Comparison of ENCODE assay signal across 17 cellular contexts in the genomic region with DNA sequence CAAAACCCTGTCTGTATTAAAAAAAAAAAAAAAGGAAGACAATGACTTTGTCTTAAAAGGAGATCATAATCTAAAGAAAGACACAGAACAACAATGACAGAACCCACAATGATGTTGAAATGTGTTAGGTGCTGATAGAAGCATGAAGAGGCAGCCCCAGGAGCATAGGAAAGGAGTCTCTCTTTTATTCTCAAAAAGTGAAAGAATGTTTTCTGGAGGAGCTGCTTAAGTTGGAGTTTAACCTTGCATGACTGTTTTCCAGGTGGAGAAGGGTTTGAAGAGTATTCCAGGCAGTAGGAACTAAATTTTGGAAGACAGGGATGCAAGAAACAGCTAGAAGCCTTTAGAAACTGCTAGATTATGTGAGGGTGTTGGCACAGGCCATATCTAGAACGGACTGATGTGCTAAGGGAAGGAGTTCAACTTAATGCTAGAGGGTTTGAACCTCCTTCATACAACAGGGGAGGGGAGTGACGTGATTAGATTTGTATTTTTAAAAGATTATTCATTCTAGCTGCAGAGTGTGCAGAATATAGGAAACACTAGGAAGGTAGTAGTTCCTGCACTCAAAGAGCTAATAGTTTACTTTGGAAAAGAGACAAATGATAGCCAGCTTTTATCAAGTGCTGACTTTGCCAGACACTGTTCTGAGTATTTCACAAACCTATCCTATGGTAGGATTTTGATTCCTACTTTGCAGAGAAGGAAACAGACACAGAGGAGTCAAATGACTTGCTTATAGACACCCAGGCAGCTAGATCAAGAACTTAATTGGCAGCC.
"Had no signal": no experiment of that assay in that cellular context is flagged by ENCODE, and none has a peak within 500 bp of the region (broad histone marks: within the 10 kb centered on the region; RNA-seq: fewer than 3 reads in every experiment).

No MANE protein-coding gene starts in this region.

- H3K4me3 Mint-ChIP-seq: activated CD4-positive, alpha-beta T cell treated with anti-CD3 and anti-CD28 coated beads for 36 hours; activated CD8-positive, alpha-beta T cell treated with anti-CD3 and anti-CD28 coated beads, Interleukin-2, amount 10 ng/mL, durations not matched to agents 7 days and 5 days; activated naive CD4-positive, alpha-beta T cell treated with anti-CD3 and anti-CD28 coated beads, Interleukin-2, amount 50 U/mL, for 24 hours had no signal

- H3K4me1 ChIP-seq: colonic mucosa, neural progenitor cell had no signal

- DNase-seq: activated CD4-positive, alpha-beta T cell treated with anti-CD3 and anti-CD28 coated beads for 36 hours; activated CD8-positive, alpha-beta T cell treated with anti-CD3 and anti-CD28 coated beads, Interleukin-2, amount 10 ng/mL, durations not matched to agents 7 days and 5 days; caudate nucleus; colonic mucosa; effector memory CD4-positive, alpha-beta T cell; hippocampal formation; mesendoderm; pancreas; retina; WERI-Rb-1 had no signal

- H3K27ac ChIP-seq: colonic mucosa, epithelial cell of prostate, gastroesophageal sphincter, neural progenitor cell, skin epidermis, tibial nerve, vagina, WERI-Rb-1 had no signal

- H3K9ac ChIP-seq: neural progenitor cell had no signal

- H3K27ac Mint-ChIP-seq: activated CD4-positive, alpha-beta T cell treated with anti-CD3 and anti-CD28 coated beads for 36 hours; activated CD8-positive, alpha-beta T cell treated with anti-CD3 and anti-CD28 coated beads, Interleukin-2, amount 10 ng/mL, durations not matched to agents 7 days and 5 days; activated naive CD4-positive, alpha-beta T cell treated with anti-CD3 and anti-CD28 coated beads, Interleukin-2, amount 50 U/mL, for 24 hours; neural progenitor cell had no signal

- H3K9me3 Mint-ChIP-seq: activated naive CD4-positive, alpha-beta T cell treated with anti-CD3 and anti-CD28 coated beads, Interleukin-2, amount 50 U/mL, for 24 hours; neural progenitor cell had no signal

- H3K27me3 Mint-ChIP-seq: activated CD4-positive, alpha-beta T cell treated with anti-CD3 and anti-CD28 coated beads for 36 hours; activated naive CD4-positive, alpha-beta T cell treated with anti-CD3 and anti-CD28 coated beads, Interleukin-2, amount 50 U/mL, for 24 hours had no signal

- ATAC-seq: activated CD4-positive, alpha-beta T cell treated with anti-CD3 and anti-CD28 coated beads for 36 hours; activated CD8-positive, alpha-beta T cell treated with anti-CD3 and anti-CD28 coated beads, Interleukin-2, amount 10 ng/mL, durations not matched to agents 7 days and 5 days; gastroesophageal sphincter had no signal

- H3K4me3 ChIP-seq: colonic mucosa, gastroesophageal sphincter, neural progenitor cell, pancreas, skin epidermis, tibial nerve, vagina had no signal

- H3K36me3 ChIP-seq: colonic mucosa, gastroesophageal sphincter, neural progenitor cell, pancreas, tibial nerve, vagina had no signal

- H3K9me3 ChIP-seq: colonic mucosa, gastroesophageal sphincter, pancreas, tibial nerve, vagina had no signal

- H3K27me3 ChIP-seq: colonic mucosa, gastroesophageal sphincter, neural progenitor cell, pancreas, tibial nerve, vagina had no signal
